In genomic region chr13:35349673-35350278, GRCh38 we compare ENCODE assay signal across 12 cellular contexts.
DNase-seq lines count a peak whose midpoint lies in the region; ATAC-seq and TF ChIP-seq lines count a peak whose summit lies in the region.
"Had no signal": no experiment of that assay in that cellular context is flagged by ENCODE, and none has a peak within 500 bp of the region (broad histone marks: within the 10 kb centered on the region; RNA-seq: fewer than 3 reads in every experiment).

No MANE protein-coding gene starts in this region.

- H3K4me3 Mint-ChIP-seq in T-helper 2 cell treated with Interferon-gamma antibody and Interleukin-4, amounts not matched to agents 5 μg/mL and 100 μg/mL, for 36 hours: no peak overlapping the region
- H3K4me3 Mint-ChIP-seq: brain, IgD-negative memory B cell, memory B cell had no signal

- no peaks in the 10 kb centered on the region for H3K9me3 ChIP-seq in GM23248 (ENCODE audit: low read depth)

- H3K9me3 Mint-ChIP-seq in T-helper 2 cell treated with Interferon-gamma antibody and Interleukin-4, amounts not matched to agents 5 μg/mL and 100 μg/mL, for 36 hours: no peaks in the 10 kb centered on the region
- H3K9me3 Mint-ChIP-seq: IgD-negative memory B cell, memory B cell had no signal

- H3K27ac ChIP-seq in GM23248: no peak overlapping the region

- no peak for TF ChIP-seq CTCF in GM06990 (IDR thresholded peaks at IDR 0.05; ENCODE audit: insufficient read depth, low read length, poor library complexity, severe bottlenecking)

- 86 to 87% methylated on average over 5 of the region's 5 CpGs for WGBS in GM23248 (ENCODE audit: low coverage in 1 of 2, low lambda C conversion rate in 2 of 2, missing lambda C conversion rate in 2 of 2), 2 experiments

- no peaks in the 10 kb centered on the region for H3F3A ChIP-seq in GM23248 (ENCODE audit: insufficient read depth)

- H3K4me3 ChIP-seq in GM06990 (replicated peaks; ENCODE audit: low read depth, low read length): no peak overlapping the region
- no peak overlapping the region for H3K4me3 ChIP-seq in GM23248

- no peaks in the 10 kb centered on the region for H3K9me2 ChIP-seq in GM23248 (ENCODE audit: insufficient read depth)

- in situ Hi-C loops in GM23248 (cut with MboI): no loop called here

- H3K27me3 Mint-ChIP-seq in T-helper 2 cell treated with Interferon-gamma antibody and Interleukin-4, amounts not matched to agents 5 μg/mL and 100 μg/mL, for 36 hours (ENCODE audit: low read depth): no peaks in the 10 kb centered on the region
- H3K27me3 Mint-ChIP-seq: brain, IgD-negative memory B cell, memory B cell had no signal

- H3K79me2 ChIP-seq in GM23248 (ENCODE audit: insufficient read depth): no peaks in the 10 kb centered on the region

- ATAC-seq in HG02588 (IDR thresholded peaks at IDR 0.05; ENCODE audit: unreplicated experiment) (peak; percentile 59), left lobe of liver (peak; percentile 78)

- DNase-seq in GM06990 (ENCODE audit: extremely low read depth, insufficient read length) (peak; percentile 52), RPMI7951 (ENCODE audit: low read depth) (peak; percentile 35), left lobe of liver (ENCODE audit: low spot score) (no peak), middle frontal gyrus (ENCODE audit: extremely low spot score, low spot score) (no peak), GM23248 (no peak)
- DNase-seq in T-helper 2 cell treated with Interferon-gamma antibody and Interleukin-4, amounts not matched to agents 5 μg/mL and 100 μg/mL, for 36 hours (ENCODE audit: low spot score): no peak
- DNase-seq in stimulated activated CD4-positive, alpha-beta T cell treated with anti-CD3 and anti-CD28 coated beads, Interleukin-2, amount 100 ng/mL, for 24 hours: no peak
- DNase-seq: T-helper 1 cell had no signal

- no peak overlapping the region for H3K9ac ChIP-seq in GM23248

- H3K36me3 Mint-ChIP-seq in T-helper 2 cell treated with Interferon-gamma antibody and Interleukin-4, amounts not matched to agents 5 μg/mL and 100 μg/mL, for 36 hours (ENCODE audit: low read depth): no peaks in the 10 kb centered on the region

- no peak overlapping the region for H3K27ac Mint-ChIP-seq in T-helper 2 cell treated with Interferon-gamma antibody and Interleukin-4, amounts not matched to agents 5 μg/mL and 100 μg/mL, for 36 hours
- H3K27ac Mint-ChIP-seq: IgD-negative memory B cell, memory B cell had no signal

- H3K4me2 ChIP-seq in GM23248 (ENCODE audit: unreplicated experiment): no peak overlapping the region

- no peaks in the 10 kb centered on the region for H3K27me3 ChIP-seq in GM06990 (replicated peaks; ENCODE audit: control insufficient read depth, insufficient read depth, low read length)
- H3K27me3 ChIP-seq in GM23248 (replicated peaks; ENCODE audit: insufficient read depth): no peaks in the 10 kb centered on the region

- H2AFZ ChIP-seq in GM23248: no peak overlapping the region

- H3K36me3 ChIP-seq in GM06990 (ENCODE audit: control insufficient read depth, insufficient read depth, low read length) (no peaks in the 10 kb centered on the region), GM23248 (ENCODE audit: low read depth) (no peaks in the 10 kb centered on the region)

- H3K4me1 ChIP-seq in GM23248 (ENCODE audit: insufficient read depth): no peaks in the 10 kb centered on the region

- H3K4me1 Mint-ChIP-seq in T-helper 2 cell treated with Interferon-gamma antibody and Interleukin-4, amounts not matched to agents 5 μg/mL and 100 μg/mL, for 36 hours (ENCODE audit: low read depth): no peaks in the 10 kb centered on the region
- H3K4me1 Mint-ChIP-seq: IgD-negative memory B cell, memory B cell had no signal

- H4K20me1 ChIP-seq in GM23248 (ENCODE audit: insufficient read depth): no peaks in the 10 kb centered on the region

Comparison
In these comparisons a context has a peak if more than half of its experiments do, and no peak if none do; other contexts are left out.
1. DNase-seq: peak in GM06990 (single experiment) and RPMI7951 (single experiment); none in left lobe of liver (single experiment), middle frontal gyrus (single experiment), T-helper 2 cell treated with Interferon-gamma antibody and Interleukin-4, amounts not matched to agents 5 μg/mL and 100 μg/mL, for 36 hours (single experiment), GM23248 (single experiment) and stimulated activated CD4-positive, alpha-beta T cell treated with anti-CD3 and anti-CD28 coated beads, Interleukin-2, amount 100 ng/mL, for 24 hours (0 of 2).